ENCODE assay signal across 8 cellular contexts in the genomic region with DNA sequence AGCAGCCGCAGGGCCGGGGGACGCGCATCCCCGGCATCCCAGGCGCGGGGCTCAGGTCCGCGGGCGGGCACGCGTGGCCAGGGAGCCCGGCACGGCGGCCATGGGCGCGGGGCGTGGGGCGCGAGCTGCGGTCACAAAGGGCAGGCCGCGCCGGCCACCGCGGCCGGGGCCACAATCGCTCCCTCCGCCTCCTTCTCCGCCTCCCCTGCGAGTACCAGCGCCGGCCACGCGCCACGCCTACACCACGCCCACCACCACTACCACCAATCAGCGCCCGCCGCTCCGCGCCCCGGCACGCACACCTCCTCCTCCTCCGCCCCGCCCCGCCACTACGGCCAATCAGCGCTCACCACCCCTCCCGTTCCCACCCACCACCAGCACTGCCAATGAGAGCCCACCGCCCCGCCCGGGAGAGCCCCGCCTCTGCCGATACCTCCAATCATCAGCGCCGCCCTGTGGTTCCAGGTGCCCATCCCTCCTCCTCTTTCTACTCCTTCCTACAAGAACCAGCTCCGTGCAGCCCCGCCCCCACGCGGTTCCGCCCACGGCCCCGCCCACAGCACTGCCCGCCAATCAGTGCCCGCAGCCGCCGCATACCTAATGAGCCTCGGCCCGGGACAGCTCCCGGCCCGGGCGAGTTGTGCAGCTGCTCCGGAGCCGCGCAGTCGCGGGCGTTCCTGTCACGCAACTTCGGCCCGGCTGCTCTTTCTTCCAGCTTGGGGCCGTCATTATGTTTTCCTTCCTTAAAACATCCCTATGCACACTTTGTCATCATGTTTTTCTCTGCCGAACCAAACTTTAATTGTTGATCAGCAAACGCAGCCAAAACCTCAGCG. TPM values are rescaled to one million over a fixed set of nuclear protein-coding genes. Genes with fewer than 3 reads are reported as not detected.
A peak's percentile ranks its signal among the peaks of the same experiment; 100 is the strongest.
DNase-seq lines count a peak whose midpoint lies in the region; ATAC-seq, FAIRE-seq and TF ChIP-seq lines count a peak whose summit lies in the region.

A gene (minus strand): TSS at position 213 of the 836 bp plus-strand sequence. CDS start 232 bp downstream, outside the sequence.

- no peak for FAIRE-seq in D721Med (lab: Jason Lieb, UNC)

- peak within 1 kb of the TSS; percentile 96 for H3K27ac Mint-ChIP-seq in endothelial cell (ENCODE audit: unreplicated experiment)
- H3K27ac Mint-ChIP-seq in mesothelial cell of epicardium, result peak within 1 kb of the TSS; percentile 98

- H3K36me3 ChIP-seq in HUES6 (ENCODE audit: control insufficient read depth, insufficient read depth, low read length) (no peaks in the 10 kb centered on the region), OCI-LY1 (ENCODE audit: insufficient read depth, low read length) (no peaks in the 10 kb centered on the region)

- H3K4me3 ChIP-seq in HUES6 (ENCODE audit: low read depth, low read length) (peak within 1 kb of the TSS; percentile 72), OCI-LY1 (ENCODE audit: low read depth, low read length, poor library complexity, severe bottlenecking) (peak within 1 kb of the TSS; percentile 52)

- peak; percentile 86 for ATAC-seq in GM21447 (IDR thresholded peaks at IDR 0.05; ENCODE audit: unreplicated experiment)

- no peaks in the 10 kb centered on the region for H3K79me2 ChIP-seq in OCI-LY1 (ENCODE audit: insufficient read depth, low read length)

- H3K4me1 Mint-ChIP-seq in endothelial cell (ENCODE audit: unreplicated experiment) (peaks cover 62% of the 10 kb centered on the region), mesothelial cell of epicardium (peaks cover 22% of the 10 kb centered on the region)

- H3K36me3 Mint-ChIP-seq in endothelial cell (ENCODE audit: low read depth, unreplicated experiment) (peaks cover 4% of the 10 kb centered on the region), mesothelial cell of epicardium (no peaks in the 10 kb centered on the region)

- H3K27me3 ChIP-seq in HUES6 (ENCODE audit: control insufficient read depth, insufficient read depth, low read length), result peaks cover 55% of the 10 kb centered on the region
- H3K27me3 ChIP-seq in OCI-LY1 (ENCODE audit: insufficient read depth, low read length), result peaks cover 4% of the 10 kb centered on the region; the same call in 1 of the 2 replicates

- peak within 1 kb of the TSS; percentile 65 for H3K4me2 ChIP-seq in OCI-LY1 (ENCODE audit: low read length)

- no peaks in the 10 kb centered on the region for H3K9me2 ChIP-seq in OCI-LY1 (ENCODE audit: low read depth, low read length)

- DNase-seq in D721Med (ENCODE audit: insufficient read length, low spot score), result peak; percentile 25
- peak; percentile 100 for DNase-seq in activated T-cell treated with anti-CD3 and anti-CD28 coated beads for 1 hour (ENCODE audit: low read depth)
- peak; percentile 100 for DNase-seq in endothelial cell (ENCODE audit: low spot score)
- DNase-seq in mesothelial cell of epicardium (ENCODE audit: low spot score in 2 of 2, unreplicated experiment in 2 of 2), result peak; percentile 100
- peak; percentile 99 for DNase-seq in stimulated activated CD8-positive, alpha-beta memory T cell treated with anti-CD3 and anti-CD28 coated beads, Interleukin-15, amount 100 ng/mL, for 4 hours (ENCODE audit: low read depth in 2 of 2)

- H2AFZ ChIP-seq in OCI-LY1 (ENCODE audit: low read length), result no peak within 1 kb of the TSS

- H3K9ac ChIP-seq in HUES6 (ENCODE audit: low read length), result peak within 1 kb of the TSS; percentile 86
- no peak within 1 kb of the TSS for H3K9ac ChIP-seq in OCI-LY1 (ENCODE audit: low read length)

- peaks cover 26% of the 10 kb centered on the region for H3K27me3 Mint-ChIP-seq in endothelial cell (ENCODE audit: unreplicated experiment)
- peaks cover 41% of the 10 kb centered on the region for H3K27me3 Mint-ChIP-seq in mesothelial cell of epicardium (ENCODE audit: low read depth)

- TF ChIP-seq CTCF in D721Med (IDR thresholded peaks at IDR 0.05; ENCODE audit: insufficient read depth, missing control alignments) (no peak), OCI-LY1 (IDR thresholded peaks at IDR 0.05; ENCODE audit: low read length) (no peak), endothelial cell (IDR thresholded peaks at IDR 0.05; ENCODE audit: unreplicated experiment) (no peak), mesothelial cell of epicardium (IDR thresholded peaks at IDR 0.05; ENCODE audit: unreplicated experiment) (peak; percentile 19)

- H3K4me1 ChIP-seq in HUES6 (ENCODE audit: control insufficient read depth, insufficient read depth, low read length) (peaks cover 16% of the 10 kb centered on the region), OCI-LY1 (ENCODE audit: insufficient read depth, low read length, severe bottlenecking) (peaks cover 6% of the 10 kb centered on the region)

- no peak within 1 kb of the TSS; the same call in 1 of the 2 replicates for H3K27ac ChIP-seq in HUES6 (ENCODE audit: low read depth, low read length)
- no peak within 1 kb of the TSS for H3K27ac ChIP-seq in OCI-LY1 (ENCODE audit: low read depth, low read length, poor library complexity, severe bottlenecking)

- H3K9me3 Mint-ChIP-seq in endothelial cell (ENCODE audit: unreplicated experiment) (no peaks in the 10 kb centered on the region), mesothelial cell of epicardium (no peaks in the 10 kb centered on the region)

- peak within 1 kb of the TSS; percentile 97 for H3K4me3 Mint-ChIP-seq in endothelial cell (ENCODE audit: unreplicated experiment)
- H3K4me3 Mint-ChIP-seq in mesothelial cell of epicardium, result peak within 1 kb of the TSS; percentile 76

- no peaks in the 10 kb centered on the region for H3F3A ChIP-seq in OCI-LY1 (ENCODE audit: insufficient read depth, low read length)

- no peaks in the 10 kb centered on the region for H4K20me1 ChIP-seq in OCI-LY1 (ENCODE audit: insufficient read depth, low read length)

- H3K9me3 ChIP-seq in HUES6 (ENCODE audit: control insufficient read depth, insufficient read depth, low read depth, low read length) (no peaks in the 10 kb centered on the region), OCI-LY1 (ENCODE audit: low read length) (no peaks in the 10 kb centered on the region)

RNA-seq across cellular contexts. Expression of the gene that starts here (rescaled TPM):
- total RNA-seq in endothelial cell (ENCODE audit: unreplicated experiment), result 105 TPM
- total RNA-seq in mesothelial cell of epicardium, result 12.0 to 18.4 TPM (median 12.3 TPM) in 3 replicates

Comparison
In these comparisons a context has a peak if more than half of its experiments do, and no peak if none do; other contexts are left out.
1. DNase-seq: peak in every context shown above with its lines; median percentile 100 in activated T-cell treated with anti-CD3 and anti-CD28 coated beads for 1 hour; 100 in endothelial cell; 100 in mesothelial cell of epicardium; 99 in stimulated activated CD8-positive, alpha-beta memory T cell treated with anti-CD3 and anti-CD28 coated beads, Interleukin-15, amount 100 ng/mL, for 4 hours; 25 in D721Med.